Comparison of ENCODE assay signal across 21 cellular contexts in the genomic region with DNA sequence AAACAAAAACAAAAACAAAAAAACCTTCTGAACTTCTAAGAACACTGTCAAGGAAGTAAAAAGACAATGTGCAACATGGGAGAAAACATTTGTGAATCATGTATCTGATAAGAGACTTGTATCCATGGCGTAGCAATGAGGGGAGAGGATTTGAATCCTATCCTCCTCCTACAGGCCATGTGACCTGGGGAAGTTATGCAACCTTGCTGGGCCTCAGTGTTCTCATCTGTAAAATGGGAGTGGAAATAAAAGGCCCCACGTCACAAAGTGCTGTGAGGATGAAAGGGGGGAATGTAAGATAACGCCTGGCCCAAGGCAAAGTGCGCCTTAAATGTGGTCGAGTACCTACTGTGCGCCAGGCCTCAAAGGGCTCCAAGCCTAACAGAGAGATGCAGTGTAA.
DNase-seq lines count a peak whose midpoint lies in the region; ATAC-seq, FAIRE-seq and TF ChIP-seq lines count a peak whose summit lies in the region.
"Had no signal": no experiment of that assay in that cellular context is flagged by ENCODE, and none has a peak within 500 bp of the region (broad histone marks: within the 10 kb centered on the region; RNA-seq: fewer than 3 reads in every experiment).

No MANE protein-coding gene starts in this region.

- H3K79me2 ChIP-seq in HepG2 (ENCODE audit: insufficient read depth, low read length): no peaks in the 10 kb centered on the region
- H3K79me2 ChIP-seq in K562 (ENCODE audit: control insufficient read depth, insufficient read depth, low read length): no peaks in the 10 kb centered on the region
- H3K79me2 ChIP-seq in neural cell (replicated peaks; ENCODE audit: insufficient read depth, low read length): no peaks in the 10 kb centered on the region

- TF ChIP-seq RAD21 in HepG2 (CRISPR knock-in tag; IDR thresholded peaks at IDR 0.05) (no peak), K562 (CRISPR knock-in tag; conservative IDR thresholded peaks at IDR 0.05 in 1 of 2, IDR thresholded peaks at IDR 0.05 in 1 of 2) (no peak), neural cell (conservative IDR thresholded peaks at IDR 0.05) (no peak)

- H2AFZ ChIP-seq in HepG2 (ENCODE audit: low read length) (no peak overlapping the region), K562 (ENCODE audit: low read depth, low read length) (no peak overlapping the region), neural cell (ENCODE audit: low read depth, low read length) (no peak overlapping the region)

- peaks cover 70% of the 10 kb centered on the region for H3K27me3 Mint-ChIP-seq in type B pancreatic cell

- TF ChIP-seq CTCF in HepG2 (CRISPR knock-in tag; IDR thresholded peaks at IDR 0.05) (no peak), right lobe of liver (IDR thresholded peaks at IDR 0.05) (no peak), K562 (IDR thresholded peaks at IDR 0.05 in 2 of 3, conservative IDR thresholded peaks at IDR 0.05 in 1 of 3; ENCODE audit: insufficient read depth in 2 of 3, low read depth in 1 of 3, low read length in 3 of 3) (no peak), neural cell (IDR thresholded peaks at IDR 0.05; ENCODE audit: poor library complexity, severe bottlenecking) (no peak), type B pancreatic cell (conservative IDR thresholded peaks at IDR 0.05) (no peak)

- H3K36me3 Mint-ChIP-seq in type B pancreatic cell: no peaks in the 10 kb centered on the region
- H3K36me3 Mint-ChIP-seq: CD4-positive, CD25-positive, alpha-beta regulatory T cell; CD8-positive, alpha-beta memory T cell had no signal

- no peak overlapping the region for H3K9ac ChIP-seq in HepG2 (ENCODE audit: insufficient read depth, low read depth, low read length)
- no peak overlapping the region for H3K9ac ChIP-seq in K562 (ENCODE audit: insufficient read depth in 1 of 2, low read depth in 2 of 2, low read length in 2 of 2)
- no peak overlapping the region for H3K9ac ChIP-seq in neural cell (ENCODE audit: low read length)

- CTCF ChIA-PET in HepG2 (lab: Yijun Ruan, JAX; ENCODE audit: low intra/inter-chr PET ratio, low total read pairs) (no interaction called here), K562 (lab: Yijun Ruan, JAX; ENCODE audit: low intra/inter-chr PET ratio) (no interaction called here)

- no peak overlapping the region for H3K4me3 ChIP-seq in HepG2 (replicated peaks in 1 of 3; ENCODE audit: insufficient read depth in 1 of 3, low read depth in 2 of 3, low read length in 3 of 3)
- no peak overlapping the region for H3K4me3 ChIP-seq in right lobe of liver
- H3K4me3 ChIP-seq in K562: no peak overlapping the region
- H3K4me3 ChIP-seq in neural cell (ENCODE audit: low read length): no peak overlapping the region
- H3K4me3 ChIP-seq: A549, GM23338 had no signal

- no peak for TF ChIP-seq POLR2A in HepG2 (IDR thresholded peaks at IDR 0.05; ENCODE audit: insufficient read depth in 1 of 2, low read depth in 2 of 2, low read length in 2 of 2)
- TF ChIP-seq POLR2A in right lobe of liver (IDR thresholded peaks at IDR 0.05): no peak
- TF ChIP-seq POLR2A in K562 (conservative IDR thresholded peaks at IDR 0.05): no peak

- H3K27ac ChIP-seq in HepG2 (ENCODE audit: extremely low read length, insufficient read depth, low read length) (no peak overlapping the region), right lobe of liver (no peak overlapping the region), K562 (ENCODE audit: extremely low read depth, low read depth, low read length) (no peak overlapping the region), neural cell (ENCODE audit: low read length) (peak overlapping the region; percentile 88)
- H3K27ac ChIP-seq: 22Rv1, A549 had no signal

- intact Hi-C loops in HepG2 (cut with micrococcal nuclease; ENCODE audit: unreplicated experiment) (no loop called here), right lobe of liver (cut with DNase I) (no loop called here), K562 (cut with micrococcal nuclease) (no loop called here)

- peak overlapping the region; percentile 32 for H3K27ac Mint-ChIP-seq in type B pancreatic cell
- H3K27ac Mint-ChIP-seq: CD4-positive, CD25-positive, alpha-beta regulatory T cell; GM23338 had no signal

- 18% methylated on average over 6 of the region's 6 CpGs for WGBS in HepG2 (ENCODE audit: low lambda C conversion rate)
- 63% methylated on average over 6 of the region's 6 CpGs for WGBS in right lobe of liver (ENCODE audit: insufficient coverage, low coverage, low lambda C conversion rate, missing lambda C conversion rate)
- 7% methylated on average over 6 of the region's 6 CpGs for WGBS in K562 (ENCODE audit: insufficient coverage, low coverage, missing lambda C conversion rate)

- peaks cover 20% of the 10 kb centered on the region for H3K4me1 Mint-ChIP-seq in type B pancreatic cell (ENCODE audit: unreplicated experiment)
- H3K4me1 Mint-ChIP-seq: CD4-positive, CD25-positive, alpha-beta regulatory T cell; CD8-positive, alpha-beta memory T cell had no signal

- no peaks in the 10 kb centered on the region for H3K9me1 ChIP-seq in K562 (ENCODE audit: control insufficient read depth, insufficient read depth, low read length)

- no peak overlapping the region for H3K4me3 Mint-ChIP-seq in type B pancreatic cell
- H3K4me3 Mint-ChIP-seq: CD4-positive, CD25-positive, alpha-beta regulatory T cell; CD8-positive, alpha-beta memory T cell; GM23338 had no signal

- no peaks in the 10 kb centered on the region for H3K4me1 ChIP-seq in HepG2 (ENCODE audit: insufficient read depth, low read length)
- no peaks in the 10 kb centered on the region for H3K4me1 ChIP-seq in right lobe of liver
- peaks cover 0 to 14% of the 10 kb centered on the region in 2 experiments; a peak in 3 of 5 replicates for H3K4me1 ChIP-seq in K562 (replicated peaks in 1 of 2; ENCODE audit: control insufficient read depth in 2 of 2, insufficient read depth in 2 of 2, low read length in 2 of 2)
- H3K4me1 ChIP-seq: A549 had no signal

- in situ Hi-C loops in HepG2 (cut with HindIII; ENCODE audit: extremely low pct_ligation_motif_present, low pct_unique_long_range_greater_than_20kb): no loop called here
- in situ Hi-C loops in K562 (cut with MboI): no loop called here

- ATAC-seq in HepG2 (no peak), right lobe of liver (no peak), K562 (no peak), GM21423 (IDR thresholded peaks at IDR 0.05; ENCODE audit: unreplicated experiment) (no peak)
- ATAC-seq: A549, HCT116 had no signal

- BruUV-seq in HepG2 (replicated peaks; lab: Mats Ljungman, UMichigan) (no TSS peak), K562 (replicated peaks; lab: Mats Ljungman, UMichigan) (no TSS peak)

- DNase-seq in HepG2 (ENCODE audit: low spot score) (no peak), right lobe of liver (no peak), K562 (ENCODE audit: extremely low read depth in 1 of 4, low spot score in 3 of 4) (peak in 1 of 4 experiments; percentile 32), type B pancreatic cell (ENCODE audit: extremely low spot score, unreplicated experiment) (no peak), NCI-H526 treated with DMSO at 0.1 percent for 48 hours (lab: John Stamatoyannopoulos, UW) (no peak)
- no peak for DNase-seq in activated CD8-positive, alpha-beta memory T cell treated with anti-CD3 and anti-CD28 coated beads, Interleukin-2, amount 50 U/mL, for 48 hours
- DNase-seq: C1 segment of cervical spinal cord; CD4-positive, CD25-positive, alpha-beta regulatory T cell; CD8-positive, alpha-beta memory T cell; DMS 273 treated with DMSO at 0.1 percent for 48 hours; DMS53; DND-41 had no signal

- FAIRE-seq in HepG2 (lab: Jason Lieb, UNC): no peak
- no peak for FAIRE-seq in K562 (lab: Jason Lieb, UNC)
- FAIRE-seq: A549, G401.6, GM12892, GM18507 had no signal

- H3K9me3 ChIP-seq in HepG2 (ENCODE audit: low read length): no peaks in the 10 kb centered on the region
- H3K9me3 ChIP-seq in right lobe of liver: no peaks in the 10 kb centered on the region
- H3K9me3 ChIP-seq in K562 (replicated peaks; ENCODE audit: control insufficient read depth, insufficient read depth, low read depth, low read length): no peaks in the 10 kb centered on the region
- H3K9me3 ChIP-seq in neural cell (ENCODE audit: low read length): no peaks in the 10 kb centered on the region
- H3K9me3 ChIP-seq: A549 had no signal

- no peaks in the 10 kb centered on the region for H3K36me3 ChIP-seq in HepG2 (replicated peaks in 1 of 2; ENCODE audit: control insufficient read depth in 1 of 2, insufficient read depth in 2 of 2, low read length in 2 of 2)
- H3K36me3 ChIP-seq in right lobe of liver: no peaks in the 10 kb centered on the region
- H3K36me3 ChIP-seq in K562 (ENCODE audit: control insufficient read depth, insufficient read depth, low read length): no peaks in the 10 kb centered on the region
- no peaks in the 10 kb centered on the region for H3K36me3 ChIP-seq in neural cell (ENCODE audit: insufficient read depth, low read length)

- TF ChIP-seq EP300 in HepG2 (IDR thresholded peaks at IDR 0.05; ENCODE audit: low read depth in 2 of 2, low read length in 2 of 2) (no peak), HepG2 (CRISPR knock-in tag; IDR thresholded peaks at IDR 0.05; ENCODE audit: borderline replicate concordance) (no peak), K562 (IDR thresholded peaks at IDR 0.05; ENCODE audit: low read length) (no peak), neural cell (conservative IDR thresholded peaks at IDR 0.05; ENCODE audit: poor library complexity, severe bottlenecking) (no peak)

- POLR2A ChIA-PET in HepG2 (lab: Yijun Ruan, JAX) (no interaction called here), K562 (lab: Yijun Ruan, JAX) (no interaction called here)

- no peaks in the 10 kb centered on the region for H3K9me2 ChIP-seq in neural cell (ENCODE audit: insufficient read depth, low read length)

- H3K9me3 Mint-ChIP-seq in type B pancreatic cell: no peaks in the 10 kb centered on the region
- H3K9me3 Mint-ChIP-seq: CD4-positive, CD25-positive, alpha-beta regulatory T cell; CD8-positive, alpha-beta memory T cell; GM23338 had no signal

- H4K20me1 ChIP-seq in HepG2 (ENCODE audit: insufficient read depth, low read length) (no peaks in the 10 kb centered on the region), K562 (replicated peaks; ENCODE audit: control insufficient read depth, insufficient read depth, low read length) (peaks cover 7% of the 10 kb centered on the region), neural cell (ENCODE audit: insufficient read depth) (no peaks in the 10 kb centered on the region)

- no peaks in the 10 kb centered on the region for H3F3A ChIP-seq in neural cell (ENCODE audit: insufficient read depth, low read length, poor library complexity, severe bottlenecking)

- H3K4me2 ChIP-seq in HepG2 (ENCODE audit: low read depth, low read length) (no peak overlapping the region), K562 (ENCODE audit: insufficient read depth, low read length) (no peak overlapping the region), neural cell (ENCODE audit: low read length) (no peak overlapping the region)
- H3K4me2 ChIP-seq: A549, GM23338 had no signal

- H3K27me3 ChIP-seq in HepG2 (ENCODE audit: control insufficient read depth in 1 of 2, insufficient read depth in 2 of 2, low read length in 2 of 2) (peaks cover 1 to 42% of the 10 kb centered on the region in 2 experiments; a peak in 3 of 5 replicates), right lobe of liver (no peaks in the 10 kb centered on the region), K562 (ENCODE audit: control insufficient read depth in 2 of 2, insufficient read depth in 2 of 2, low read length in 2 of 2) (peaks cover 15 to 39% of the 10 kb centered on the region in 2 experiments), neural cell (ENCODE audit: insufficient read depth, low read depth, low read length) (no peaks in the 10 kb centered on the region)

TF ChIP-seq in neural cell, 6 proteins besides CTCF, POLR2A, EP300 and RAD21 (continues in another document):
- TF ChIP-seq MXI1 (conservative IDR thresholded peaks at IDR 0.05; ENCODE audit: poor library complexity, severe bottlenecking): no peak
